In the genomic region with DNA sequence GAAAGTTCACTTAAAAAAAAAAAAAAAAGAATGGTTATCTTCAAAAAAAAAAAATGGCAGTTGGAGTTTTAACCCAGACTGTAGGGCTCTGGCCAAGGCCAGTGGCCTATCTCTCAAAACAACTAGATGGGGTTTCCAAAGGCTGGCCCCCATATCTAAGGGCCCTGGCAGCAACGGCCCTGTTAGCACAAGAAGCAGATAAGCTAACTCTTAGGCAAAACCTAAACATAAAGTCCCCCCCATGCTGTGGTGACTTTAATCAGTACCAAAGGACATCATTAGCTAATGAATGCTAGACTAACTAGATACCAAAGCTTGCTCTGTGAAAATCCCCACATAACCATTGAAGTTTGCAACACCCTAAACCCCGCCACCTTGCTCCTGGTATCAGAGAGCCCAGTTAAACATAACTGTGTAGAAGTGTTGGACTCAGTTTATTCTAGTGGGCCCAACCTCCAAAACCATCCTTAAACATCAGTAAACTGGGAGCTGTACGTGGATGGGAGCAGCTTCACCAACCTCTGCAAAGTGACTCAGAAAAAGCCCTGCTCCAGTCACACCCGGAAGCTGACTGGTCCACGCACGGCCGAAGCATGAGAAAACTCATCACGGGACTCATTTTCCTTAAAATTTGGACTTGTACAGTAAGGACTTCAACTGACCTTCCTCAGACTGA, we compare ENCODE assay signal across 1 cellular context. TPM values are rescaled to one million over a fixed set of nuclear protein-coding genes. Genes with fewer than 3 reads are reported as not detected.
"Had no signal": no experiment of that assay in that cellular context is flagged by ENCODE, and none has a peak within 500 bp of the region (broad histone marks: within the 10 kb centered on the region; RNA-seq: fewer than 3 reads in every experiment).

No MANE protein-coding gene starts in this region.

RNA-seq across cellular contexts. Expression of gene ADCY10, which starts 47.1 kb away (rescaled TPM):
- total RNA-seq: activated CD8-positive, alpha-beta T cell treated with anti-CD3 and anti-CD28 coated beads, Interleukin-2, amount 10 ng/mL, durations not matched to agents 7 days and 5 days had no signal
